17 cellular contexts compared by ENCODE assay signal in genomic region chr12:132300789-132301722, GRCh38. TPM values are rescaled to one million over a fixed set of nuclear protein-coding genes. Genes with fewer than 3 reads are reported as not detected.
"Had no signal": no experiment of that assay in that cellular context is flagged by ENCODE, and none has a peak within 500 bp of the region (broad histone marks: within the 10 kb centered on the region; RNA-seq: fewer than 3 reads in every experiment).

No MANE protein-coding gene starts in this region.

- H3K27ac ChIP-seq: brain microvascular endothelial cell, esophagus squamous epithelium, neutrophil, tibial artery had no signal

- DNase-seq: activated CD4-positive, alpha-beta T cell treated with anti-CD3 and anti-CD28 coated beads, Interleukin-2, amount 10 ng/mL, durations not matched to agents 7 days and 5 days; anterior cingulate cortex; brain microvascular endothelial cell; effector CD8-positive, alpha-beta T cell; esophagus squamous epithelium; hippocampal formation; kidney glomerular epithelial cell; retina; stimulated activated CD4-positive, alpha-beta T cell treated with anti-CD3 and anti-CD28 coated beads, Interleukin-15, amount 100 ng/mL, for 24 hours; stimulated activated CD4-positive, alpha-beta T cell treated with anti-CD3 and anti-CD28 coated beads, Interleukin-4, amount 100 ng/mL, for 1 hour; stimulated activated naive CD4-positive, alpha-beta T cell; tibial artery had no signal

- H3K27me3 ChIP-seq: brain microvascular endothelial cell, neutrophil had no signal

- H3K4me1 ChIP-seq: esophagus squamous epithelium, tibial artery had no signal

- FAIRE-seq: endothelial cell of umbilical vein, urothelium cell line had no signal

- H3K36me3 ChIP-seq: brain microvascular endothelial cell, esophagus squamous epithelium, neutrophil, tibial artery had no signal

- H3K9me3 ChIP-seq: neutrophil, tibial artery had no signal

- H3K4me3 ChIP-seq: esophagus squamous epithelium, tibial artery had no signal

RNA-seq across cellular contexts. Expression of gene GALNT9, which starts 28.3 kb away (rescaled TPM):
- total RNA-seq: activated CD4-positive, alpha-beta T cell treated with anti-CD3 and anti-CD28 coated beads, Interleukin-2, amount 10 ng/mL, durations not matched to agents 7 days and 5 days; esophagus squamous epithelium; fibroblast of villous mesenchyme; subcutaneous adipose tissue had no signal
